Comparison of ENCODE assay signal across 20 cellular contexts in the genomic region with DNA sequence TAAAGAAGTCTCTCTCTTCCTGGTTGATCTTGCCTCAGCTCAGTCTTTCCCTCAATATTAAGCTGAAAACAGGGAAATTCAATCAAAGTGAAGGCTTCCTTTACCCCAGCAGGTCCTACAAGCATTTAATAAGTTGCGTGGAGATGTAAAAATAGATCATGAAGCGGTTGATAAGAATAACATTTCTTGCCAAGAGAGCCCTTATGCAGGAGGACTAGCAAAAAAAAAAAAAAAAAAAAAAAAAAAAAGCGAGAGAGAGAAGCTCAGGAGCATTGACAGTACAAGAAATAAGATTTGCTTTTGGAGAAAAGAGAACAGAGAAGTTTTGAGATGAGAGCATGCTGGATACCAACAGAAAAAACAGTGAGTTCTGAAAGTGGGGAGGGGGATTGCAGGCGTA.
"Had no signal": no experiment of that assay in that cellular context is flagged by ENCODE, and none has a peak within 500 bp of the region (broad histone marks: within the 10 kb centered on the region; RNA-seq: fewer than 3 reads in every experiment).

No MANE protein-coding gene starts in this region.

- H3K36me3 Mint-ChIP-seq: activated naive CD8-positive, alpha-beta T cell treated with anti-CD3 and anti-CD28 coated beads for 36 hours; naive thymus-derived CD4-positive, alpha-beta T cell had no signal

- H3K4me3 Mint-ChIP-seq: activated CD4-positive, alpha-beta T cell treated with anti-CD3 and anti-CD28 coated beads, Interleukin-2, amount 10 ng/mL, durations not matched to agents 24 days and 14 days; activated CD8-positive, alpha-beta T cell treated with anti-CD3 and anti-CD28 coated beads, Interleukin-2, amount 10 ng/mL, durations not matched to agents 7 days and 5 days; activated naive CD8-positive, alpha-beta T cell treated with anti-CD3 and anti-CD28 coated beads for 36 hours; naive thymus-derived CD4-positive, alpha-beta T cell had no signal

- H3K27ac Mint-ChIP-seq: activated CD4-positive, alpha-beta T cell treated with anti-CD3 and anti-CD28 coated beads, Interleukin-2, amount 10 ng/mL, durations not matched to agents 24 days and 14 days; activated CD8-positive, alpha-beta T cell treated with anti-CD3 and anti-CD28 coated beads, Interleukin-2, amount 10 ng/mL, durations not matched to agents 7 days and 5 days; activated naive CD8-positive, alpha-beta T cell treated with anti-CD3 and anti-CD28 coated beads for 36 hours; naive thymus-derived CD4-positive, alpha-beta T cell had no signal

- H3K27ac ChIP-seq: epithelial cell of prostate, parathyroid adenoma, transverse colon had no signal

- DNase-seq: activated CD4-positive, alpha-beta T cell treated with anti-CD3 and anti-CD28 coated beads, Interleukin-2, amount 10 ng/mL, durations not matched to agents 24 days and 14 days; activated CD4-positive, CD25-positive, alpha-beta regulatory T cell; activated CD8-positive, alpha-beta memory T cell treated with anti-CD3 and anti-CD28 coated beads, Interleukin-2, amount 50 U/mL, for 4 hours; activated CD8-positive, alpha-beta T cell treated with anti-CD3 and anti-CD28 coated beads, Interleukin-2, amount 10 ng/mL, durations not matched to agents 7 days and 5 days; activated gamma-delta T cell treated with Interleukin-2 at 50 U/mL for 16 hours; activated naive CD8-positive, alpha-beta T cell treated with anti-CD3 and anti-CD28 coated beads for 36 hours; activated T-cell treated with anti-CD3 and anti-CD28 coated beads, Interleukin-2, amount 50 U/mL, for 48 hours; dermis blood vessel endothelial cell; hippocampal formation; mucosa of descending colon; naive thymus-derived CD4-positive, alpha-beta T cell; stimulated activated CD4-positive, alpha-beta T cell treated with anti-CD3 and anti-CD28 coated beads, Interleukin-15, amount 100 ng/mL, for 24 hours; stimulated activated CD4-positive, alpha-beta T cell treated with anti-CD3 and anti-CD28 coated beads, Interleukin-4, amount 100 ng/mL, for 1 hour; stimulated activated naive CD4-positive, alpha-beta T cell; T-helper 2 cell; transverse colon had no signal

- H3K4me3 ChIP-seq: breast epithelium, mucosa of descending colon, transverse colon had no signal

- H3K9me3 ChIP-seq: breast epithelium, mucosa of descending colon, transverse colon had no signal

- ATAC-seq: activated CD8-positive, alpha-beta T cell treated with anti-CD3 and anti-CD28 coated beads, Interleukin-2, amount 10 ng/mL, durations not matched to agents 7 days and 5 days; left lobe of liver; mucosa of descending colon; naive thymus-derived CD4-positive, alpha-beta T cell had no signal

- H3K9me3 Mint-ChIP-seq: activated CD4-positive, alpha-beta T cell treated with anti-CD3 and anti-CD28 coated beads, Interleukin-2, amount 10 ng/mL, durations not matched to agents 24 days and 14 days; activated naive CD8-positive, alpha-beta T cell treated with anti-CD3 and anti-CD28 coated beads for 36 hours; naive thymus-derived CD4-positive, alpha-beta T cell had no signal

- H3K36me3 ChIP-seq: breast epithelium, transverse colon had no signal

- H3K27me3 Mint-ChIP-seq: activated CD4-positive, alpha-beta T cell treated with anti-CD3 and anti-CD28 coated beads, Interleukin-2, amount 10 ng/mL, durations not matched to agents 24 days and 14 days had no signal

- H3K79me2 ChIP-seq: parathyroid adenoma had no signal

- H3K27me3 ChIP-seq: breast epithelium had no signal

- H2AFZ ChIP-seq: parathyroid adenoma had no signal

- H3K4me1 ChIP-seq: parathyroid adenoma had no signal
